Comparison of ENCODE assay signal across 20 cellular contexts in the genomic region with DNA sequence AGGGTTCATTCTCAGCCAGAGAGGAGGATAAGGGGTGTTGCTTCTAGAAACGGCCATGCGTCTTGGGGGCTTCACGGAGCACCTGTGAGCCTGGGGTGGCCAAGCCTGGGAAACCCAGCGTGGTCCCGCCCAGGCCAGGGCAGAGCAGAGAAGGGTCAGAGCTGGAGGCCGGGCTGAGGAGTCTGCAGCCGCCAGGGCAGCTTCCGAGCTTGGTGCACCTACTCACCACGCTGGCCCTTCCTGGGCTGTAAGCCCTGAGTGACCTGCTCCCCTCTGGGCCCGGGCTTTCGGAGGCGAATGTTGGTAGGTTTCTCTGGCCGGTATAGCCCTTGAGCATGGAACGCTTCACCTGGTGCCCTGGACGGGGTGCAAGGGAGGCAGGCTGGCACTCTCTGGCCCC.
A peak's percentile ranks its signal among the peaks of the same experiment; 100 is the strongest.
DNase-seq lines count a peak whose midpoint lies in the region; ATAC-seq and TF ChIP-seq lines count a peak whose summit lies in the region.
"Had no signal": no experiment of that assay in that cellular context is flagged by ENCODE, and none has a peak within 500 bp of the region (broad histone marks: within the 10 kb centered on the region; RNA-seq: fewer than 3 reads in every experiment).

No MANE protein-coding gene starts in this region.

- H3K27ac Mint-ChIP-seq in GM23338 (no peak overlapping the region), WTC11 (peak overlapping the region; percentile 70; the same call in 1 of the 2 replicates)
- H3K27ac Mint-ChIP-seq: CD14-positive monocyte; CD4-positive, alpha-beta T cell; CD8-positive, alpha-beta memory T cell had no signal

- H3K9me3 Mint-ChIP-seq in GM23338 (no peaks in the 10 kb centered on the region), WTC11 (no peaks in the 10 kb centered on the region)
- H3K9me3 Mint-ChIP-seq: CD14-positive monocyte; CD4-positive, alpha-beta T cell; CD8-positive, alpha-beta memory T cell had no signal

- no peak overlapping the region for H3K14ac ChIP-seq in neuronal stem cell (ENCODE audit: low read length)

- H3K27ac ChIP-seq in GM23338 (ENCODE audit: low read depth) (no peak overlapping the region), neuronal stem cell (replicated peaks; ENCODE audit: low read length) (no peak overlapping the region)
- H3K27ac ChIP-seq: A549; BLaER1 treated with 17β-estradiol and CSF1 and Interleukin-3, amounts not matched to agents 10 nM and 100 nM; GM23248 had no signal

- no peaks in the 10 kb centered on the region for H3K36me3 ChIP-seq in GM23338 (ENCODE audit: insufficient read depth)
- H3K36me3 ChIP-seq in neuronal stem cell (replicated peaks in 1 of 2; ENCODE audit: control insufficient read depth in 2 of 2, insufficient read depth in 2 of 2, low read length in 2 of 2) = no peaks in the 10 kb centered on the region
- H3K36me3 ChIP-seq: BE2C; BLaER1 treated with 17β-estradiol and CSF1 and Interleukin-3, amounts not matched to agents 10 nM and 100 nM had no signal

- no peak overlapping the region for H3K4me2 ChIP-seq in GM23338
- no peak overlapping the region for H3K4me2 ChIP-seq in neuronal stem cell (ENCODE audit: insufficient read depth, low read length, poor library complexity, severe bottlenecking)
- H3K4me2 ChIP-seq: A549; BLaER1 treated with 17β-estradiol and CSF1 and Interleukin-3, amounts not matched to agents 10 nM and 100 nM had no signal

- H4K91ac ChIP-seq in neuronal stem cell (ENCODE audit: low read depth, low read length, poor library complexity) = no peak overlapping the region

- no peaks in the 10 kb centered on the region for H3K9me3 ChIP-seq in neuronal stem cell (replicated peaks in 1 of 2; ENCODE audit: control insufficient read depth in 2 of 2, insufficient read depth in 1 of 2, low read depth in 1 of 2, low read length in 2 of 2)
- H3K9me3 ChIP-seq: A549; BE2C; BLaER1 treated with 17β-estradiol and CSF1 and Interleukin-3, amounts not matched to agents 10 nM and 100 nM had no signal

- H3K4me1 Mint-ChIP-seq in GM23338 = peaks cover 23% of the 10 kb centered on the region
- peaks cover 14% of the 10 kb centered on the region for H3K4me1 Mint-ChIP-seq in WTC11
- H3K4me1 Mint-ChIP-seq: CD14-positive monocyte; CD8-positive, alpha-beta memory T cell had no signal

- H3K4ac ChIP-seq in neuronal stem cell (ENCODE audit: low read length) = no peak overlapping the region

- H3K18ac ChIP-seq in neuronal stem cell (ENCODE audit: low read length) = no peak overlapping the region

- WGBS in neuronal stem cell (ENCODE audit: extremely low coverage in 2 of 2, insufficient read length in 2 of 2, insufficient replicate concordance in 1 of 2), 2 donors = no CpG with 5 or more reads among the region's 15 CpGs

- H3K4me1 ChIP-seq in GM23338 (ENCODE audit: insufficient read depth) = no peaks in the 10 kb centered on the region; the same call in 1 of the 2 replicates
- H3K4me1 ChIP-seq in neuronal stem cell (ENCODE audit: control insufficient read depth in 2 of 2, insufficient read depth in 1 of 2, low read depth in 1 of 2, low read length in 2 of 2) = peaks cover 0 to 7% of the 10 kb centered on the region in 2 donors
- H3K4me1 ChIP-seq: A549, BE2C had no signal

- TF ChIP-seq CTCF in GM23338 (conservative IDR thresholded peaks at IDR 0.05; ENCODE audit: low read depth in 2 of 2) = no peak
- TF ChIP-seq CTCF in WTC11 (IDR thresholded peaks at IDR 0.05) = no peak

- H2BK12ac ChIP-seq in neuronal stem cell (ENCODE audit: low read length) = no peak overlapping the region

- H3K4me3 Mint-ChIP-seq in GM23338 (no peak overlapping the region), WTC11 (no peak overlapping the region)
- H3K4me3 Mint-ChIP-seq: CD14-positive monocyte; CD4-positive, alpha-beta T cell; CD8-positive, alpha-beta memory T cell had no signal

- H3K27me3 ChIP-seq in GM23338 (ENCODE audit: insufficient read depth) (no peaks in the 10 kb centered on the region), neuronal stem cell (ENCODE audit: control insufficient read depth in 3 of 3, insufficient read depth in 3 of 3, low read depth in 1 of 3, low read length in 3 of 3) (peaks cover 0 to 66% (median 7%) of the 10 kb centered on the region in 3 experiments)

- H2BK120ac ChIP-seq in neuronal stem cell (ENCODE audit: low read depth, low read length) = no peak overlapping the region

- no peak overlapping the region for H3K9ac ChIP-seq in neuronal stem cell (ENCODE audit: low read depth, low read length, poor library complexity)
- H3K9ac ChIP-seq: BLaER1 treated with 17β-estradiol and CSF1 and Interleukin-3, amounts not matched to agents 10 nM and 100 nM; GM23248 had no signal

- ATAC-seq in GM23338 (peak; percentile 9; the same call in 2 of the 3 replicates), WTC11 (no peak), HG02981 (IDR thresholded peaks at IDR 0.05; ENCODE audit: unreplicated experiment) (no peak)
- ATAC-seq: GM12878 had no signal

- peaks cover 2% of the 10 kb centered on the region for H3K79me1 ChIP-seq in neuronal stem cell (ENCODE audit: low read depth, low read length)

- H4K8ac ChIP-seq in neuronal stem cell (ENCODE audit: low read depth, low read length) = no peak overlapping the region

- no peaks in the 10 kb centered on the region for H3F3A ChIP-seq in GM23338 (replicated peaks; ENCODE audit: low read depth)

- no peaks in the 10 kb centered on the region for H3K79me2 ChIP-seq in GM23338 (replicated peaks; ENCODE audit: insufficient read depth)

- peak overlapping the region; percentile 79 for H2AK5ac ChIP-seq in neuronal stem cell (ENCODE audit: low read depth, low read length)

- H2AFZ ChIP-seq in GM23338 = no peak overlapping the region
- no peak overlapping the region for H2AFZ ChIP-seq in neuronal stem cell (ENCODE audit: low read length)
- H2AFZ ChIP-seq: GM23248 had no signal

- CTCF ChIA-PET in WTC11 (lab: Charles Lee) = interaction anchor here (1.0 to 2.0 kb wide), 6 partner anchors 35 to 218 kb away, joined by 3 to 9 read pairs (median 3); no protein-coding TSS in a partner anchor

- H3K27me3 Mint-ChIP-seq in GM23338 (ENCODE audit: insufficient read depth, low read depth, poor library complexity) (peaks cover 2% of the 10 kb centered on the region), WTC11 (ENCODE audit: low read depth) (no peaks in the 10 kb centered on the region)

- H3K23ac ChIP-seq in neuronal stem cell (ENCODE audit: low read depth, low read length, poor library complexity) = no peak overlapping the region

- no peaks in the 10 kb centered on the region for H3K36me3 Mint-ChIP-seq in GM23338 (ENCODE audit: low read depth)
- H3K36me3 Mint-ChIP-seq in WTC11 = no peaks in the 10 kb centered on the region
- H3K36me3 Mint-ChIP-seq: CD14-positive monocyte; CD8-positive, alpha-beta memory T cell had no signal

- no peaks in the 10 kb centered on the region for H3K9me2 ChIP-seq in GM23338 (ENCODE audit: insufficient read depth)

- H4K20me1 ChIP-seq in GM23338 (replicated peaks; ENCODE audit: insufficient read depth) = no peaks in the 10 kb centered on the region

- H2BK5ac ChIP-seq in neuronal stem cell (ENCODE audit: low read length) = peak overlapping the region; percentile 49

- DNase-seq in GM23338 (ENCODE audit: low spot score) = no peak
- no peak for DNase-seq in WTC11 (ENCODE audit: low spot score)
- no peak for DNase-seq in neuronal stem cell (ENCODE audit: low spot score)
- no peak for DNase-seq in ureter (ENCODE audit: low spot score)
- no peak for DNase-seq in NK-92 (lab: John Stamatoyannopoulos, UW; ENCODE audit: unreplicated experiment)
- DNase-seq: AML-193; CD4-positive, alpha-beta T cell; CD8-positive, alpha-beta memory T cell; DMS 273 treated with DMSO at 0.1 percent for 48 hours; DMS79; EL; GDM1; HCEC 1CT had no signal

- no peak overlapping the region for H2BK15ac ChIP-seq in neuronal stem cell (ENCODE audit: low read length)

- POLR2A ChIA-PET in WTC11 (lab: Charles Lee) = no interaction called here

- H3K4me3 ChIP-seq in GM23338 (no peak overlapping the region), neuronal stem cell (ENCODE audit: low read length in 2 of 2) (no peak overlapping the region)
- H3K4me3 ChIP-seq: A549; BLaER1 treated with 17β-estradiol and CSF1 and Interleukin-3, amounts not matched to agents 10 nM and 100 nM; GM12878; GM23248 had no signal

TF ChIP-seq in GM23338, 12 proteins besides CTCF, POLR2A, EP300 and RAD21 (continues in another document):
- TF ChIP-seq ZNF331 (CRISPR knock-in tag; IDR thresholded peaks at IDR 0.05; ENCODE audit: low read depth) (no peak), EZH2phosphoT487 (IDR thresholded peaks at IDR 0.05; ENCODE audit: unreplicated experiment) (no peak), POLR2AphosphoS5 (IDR thresholded peaks at IDR 0.05; ENCODE audit: low read depth) (no peak), ZNF114 (CRISPR knock-in tag; IDR thresholded peaks at IDR 0.05) (no peak)

TF ChIP-seq in WTC11, 78 proteins besides CTCF, POLR2A, EP300 and RAD21 (continues in another document):
- no peak for TF ChIP-seq ZNF317 (CRISPR knock-in tag; IDR thresholded peaks at IDR 0.05; ENCODE audit: borderline replicate concordance, low read depth)
- no peak for TF ChIP-seq SOX15 (CRISPR knock-in tag; IDR thresholded peaks at IDR 0.05)
- TF ChIP-seq, protein P1, sequence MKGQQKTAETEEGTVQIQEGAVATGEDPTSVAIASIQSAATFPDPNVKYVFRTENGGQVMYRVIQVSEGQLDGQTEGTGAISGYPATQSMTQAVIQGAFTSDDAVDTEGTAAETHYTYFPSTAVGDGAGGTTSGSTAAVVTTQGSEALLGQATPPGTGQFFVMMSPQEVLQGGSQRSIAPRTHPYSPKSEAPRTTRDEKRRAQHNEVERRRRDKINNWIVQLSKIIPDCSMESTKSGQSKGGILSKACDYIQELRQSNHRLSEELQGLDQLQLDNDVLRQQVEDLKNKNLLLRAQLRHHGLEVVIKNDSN (CRISPR knock-in tag; IDR thresholded peaks at IDR 0.05) = no peak
- no peak for TF ChIP-seq RELA (CRISPR knock-in tag; IDR thresholded peaks at IDR 0.05; ENCODE audit: borderline replicate concordance)
- no peak for TF ChIP-seq MXD4 (CRISPR knock-in tag; IDR thresholded peaks at IDR 0.05; ENCODE audit: borderline replicate concordance)
- no peak for TF ChIP-seq ZMAT4 (CRISPR knock-in tag; IDR thresholded peaks at IDR 0.05)
- no peak for TF ChIP-seq ZBTB43 (CRISPR knock-in tag; IDR thresholded peaks at IDR 0.05)
- no peak for TF ChIP-seq PRRX2 (CRISPR knock-in tag; IDR thresholded peaks at IDR 0.05)
